17 cellular contexts compared by ENCODE assay signal in genomic region chr3:9217784-9218513, GRCh38.
DNase-seq lines count a peak whose midpoint lies in the region; ATAC-seq and TF ChIP-seq lines count a peak whose summit lies in the region.
"Had no signal": no experiment of that assay in that cellular context is flagged by ENCODE, and none has a peak within 500 bp of the region (broad histone marks: within the 10 kb centered on the region; RNA-seq: fewer than 3 reads in every experiment).

No MANE protein-coding gene starts in this region.

- peaks cover 26% of the 10 kb centered on the region for H3K36me3 Mint-ChIP-seq in nephron progenitor cell (ENCODE audit: low read depth)
- H3K36me3 Mint-ChIP-seq: CD4-positive, alpha-beta memory T cell had no signal

- peaks cover 54% of the 10 kb centered on the region for H3K4me1 Mint-ChIP-seq in nephron progenitor cell
- H3K4me1 Mint-ChIP-seq: CD4-positive, alpha-beta memory T cell had no signal

- DNase-seq in D341Med (ENCODE audit: low spot score), result peak; percentile 75
- peak; percentile 9 for DNase-seq in NCI-H1694 (lab: John Stamatoyannopoulos, UW)
- DNase-seq in nephron progenitor cell, result no peak
- no peak for DNase-seq in NCI-H1417 (lab: John Stamatoyannopoulos, UW)
- DNase-seq: CD4-positive, alpha-beta memory T cell; DMS79; H9; NCI-H1436; NCI-H2029 treated with DMSO at 0.1 percent for 48 hours; NCI-H446 treated with DMSO at 0.1 percent for 48 hours; NCI-H748 treated with DMSO at 0.1 percent for 48 hours; OCI-M1; Right ventricle myocardium superior had no signal

- no peak for TF ChIP-seq CTCF in nephron progenitor cell (IDR thresholded peaks at IDR 0.05)

- H3K27ac Mint-ChIP-seq in nephron progenitor cell, result peak overlapping the region; percentile 42
- H3K27ac Mint-ChIP-seq: CD4-positive, alpha-beta memory T cell; H9 had no signal

- no peaks in the 10 kb centered on the region for H3K9me3 Mint-ChIP-seq in nephron progenitor cell
- H3K9me3 Mint-ChIP-seq: CD4-positive, alpha-beta memory T cell; H9 had no signal

- H3K27me3 Mint-ChIP-seq in nephron progenitor cell (ENCODE audit: low read depth, poor library complexity), result peaks cover 6% of the 10 kb centered on the region
- H3K27me3 Mint-ChIP-seq: CD4-positive, alpha-beta memory T cell had no signal

- no peak overlapping the region for H3K4me3 Mint-ChIP-seq in nephron progenitor cell
- H3K4me3 Mint-ChIP-seq: CD4-positive, alpha-beta memory T cell; H9 had no signal

- ATAC-seq in SK-N-SH treated with all-trans-retinoic acid at 6 μM for 48 hours (no peak; the same call in 2 of the 3 replicates), GM18517 (IDR thresholded peaks at IDR 0.05; ENCODE audit: unreplicated experiment) (no peak), HG02981 (IDR thresholded peaks at IDR 0.05; ENCODE audit: unreplicated experiment) (no peak)
- ATAC-seq: A549 had no signal

TF ChIP-seq in SK-N-SH treated with all-trans-retinoic acid at 6 μM for 48 hours, 23 proteins besides CTCF, POLR2A, EP300 and RAD21:
- TF ChIP-seq TSHZ2 (CRISPR knock-in tag; IDR thresholded peaks at IDR 0.05), result peak; percentile 89; the same call in 1 of the 2 replicates
- peak; percentile 89 for TF ChIP-seq TCF4 (CRISPR knock-in tag; IDR thresholded peaks at IDR 0.05; ENCODE audit: borderline replicate concordance)
- no peak for TF ChIP-seq ESRRG (CRISPR knock-in tag; IDR thresholded peaks at IDR 0.05)

Comparison
In these comparisons a context has a peak if more than half of its experiments do, and no peak if none do; other contexts are left out.
1. DNase-seq: peak in D341Med (single experiment) and NCI-H1694 (single experiment); none in nephron progenitor cell (single experiment) and NCI-H1417 (0 of 3).